In the genomic region with DNA sequence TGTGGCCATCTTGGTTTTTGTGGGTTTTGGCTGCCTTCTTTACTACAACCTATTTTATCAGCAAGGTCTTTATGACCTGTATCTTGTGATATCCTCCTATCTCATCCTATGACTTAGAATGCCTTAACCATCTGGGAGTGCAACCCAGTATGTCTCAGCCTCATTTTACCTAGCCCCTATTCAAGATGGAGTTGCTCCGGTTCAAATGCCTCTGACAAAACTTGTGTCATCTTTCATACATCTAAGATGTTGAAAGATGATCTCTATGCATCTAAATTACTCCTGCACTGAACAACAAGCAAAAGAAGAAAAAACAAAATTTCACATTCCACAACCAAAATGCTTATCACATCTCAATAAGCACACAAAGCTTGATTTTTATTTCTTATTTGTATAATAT, we compare ENCODE assay signal across 8 cellular contexts.
"Had no signal": no experiment of that assay in that cellular context is flagged by ENCODE, and none has a peak within 500 bp of the region (broad histone marks: within the 10 kb centered on the region; RNA-seq: fewer than 3 reads in every experiment).

No MANE protein-coding gene starts in this region.

- FAIRE-seq: G401.6, GM12878, GM12891, GM12892, GM18507, GM19239 had no signal

- H3K4me3 ChIP-seq: GM12878 had no signal

- DNase-seq: GDM1, GF-D8 had no signal
